In genomic region chr2:46909153-46909552, GRCh38 we compare ENCODE assay signal across 19 cellular contexts. TPM values are rescaled to one million over a fixed set of nuclear protein-coding genes. Genes with fewer than 3 reads are reported as not detected.
A peak's percentile ranks its signal among the peaks of the same experiment; 100 is the strongest.
DNase-seq lines count a peak whose midpoint lies in the region; ATAC-seq and TF ChIP-seq lines count a peak whose summit lies in the region.
"Had no signal": no experiment of that assay in that cellular context is flagged by ENCODE, and none has a peak within 500 bp of the region (broad histone marks: within the 10 kb centered on the region; RNA-seq: fewer than 3 reads in every experiment).

No MANE protein-coding gene starts in this region.

- H3K9me3 ChIP-seq in mammary epithelial cell (replicated peaks; ENCODE audit: insufficient read depth, low read length) (no peaks in the 10 kb centered on the region), neuronal stem cell (replicated peaks in 1 of 2; ENCODE audit: control insufficient read depth in 2 of 2, insufficient read depth in 1 of 2, low read depth in 1 of 2, low read length in 2 of 2) (no peaks in the 10 kb centered on the region), suprapubic skin (no peaks in the 10 kb centered on the region)
- H3K9me3 ChIP-seq: mucosa of descending colon, neutrophil had no signal

- H2AFZ ChIP-seq in mammary epithelial cell (ENCODE audit: low read depth, low read length) (no peak overlapping the region), neuronal stem cell (ENCODE audit: low read length) (no peak overlapping the region)

- peak overlapping the region; percentile 49 for H3K23ac ChIP-seq in neuronal stem cell (ENCODE audit: low read depth, low read length, poor library complexity)

- H3K4me1 ChIP-seq in mammary epithelial cell (ENCODE audit: insufficient read depth, low read length), result peaks cover 34% of the 10 kb centered on the region
- H3K4me1 ChIP-seq in neuronal stem cell (ENCODE audit: control insufficient read depth in 2 of 2, insufficient read depth in 1 of 2, low read depth in 1 of 2, low read length in 2 of 2), result peaks cover under 1 to 3% of the 10 kb centered on the region in 2 donors
- peaks cover 18% of the 10 kb centered on the region for H3K4me1 ChIP-seq in suprapubic skin

- no peak overlapping the region for H2BK120ac ChIP-seq in neuronal stem cell (ENCODE audit: low read depth, low read length)

- H4K8ac ChIP-seq in neuronal stem cell (ENCODE audit: low read depth, low read length), result no peak overlapping the region

- peaks cover 23 to 24% of the 10 kb centered on the region in 2 donors for H3K4me1 Mint-ChIP-seq in natural killer cell treated with Interleukin-12 subunit alpha and Interleukin-12 subunit beta and Interleukin-15 and Interleukin-18, amount 100 ng/mL, for 72 hours (ENCODE audit: low read depth in 2 of 2)
- H3K4me1 Mint-ChIP-seq in natural killer cell, result peaks cover 19 to 22% of the 10 kb centered on the region in 2 donors

- no peak overlapping the region for H2BK15ac ChIP-seq in neuronal stem cell (ENCODE audit: low read length)

- H3K4me2 ChIP-seq in mammary epithelial cell (ENCODE audit: insufficient read depth, low read depth, low read length) (no peak overlapping the region), neuronal stem cell (ENCODE audit: insufficient read depth, low read length, poor library complexity, severe bottlenecking) (no peak overlapping the region)

- no peak for TF ChIP-seq EP300 in suprapubic skin (IDR thresholded peaks at IDR 0.05)

- no TSS peak for BruUV-seq in mammary epithelial cell (replicated peaks; lab: Mats Ljungman, UMichigan)

- H2AK5ac ChIP-seq in neuronal stem cell (ENCODE audit: low read depth, low read length), result no peak overlapping the region

- no peaks in the 10 kb centered on the region for H3K27me3 Mint-ChIP-seq in natural killer cell treated with Interleukin-12 subunit alpha and Interleukin-12 subunit beta and Interleukin-15 and Interleukin-18, amount 100 ng/mL, for 72 hours
- H3K27me3 Mint-ChIP-seq in natural killer cell (ENCODE audit: low read depth in 2 of 2), result no peaks in the 10 kb centered on the region

- dilution Hi-C loops in mammary epithelial cell (cut with HindIII; ENCODE audit: low sequenced_read_pairs), result no loop called here

- H3K18ac ChIP-seq in neuronal stem cell (ENCODE audit: low read length), result no peak overlapping the region

- CTCF ChIA-PET in mammary epithelial cell (lab: Charles Lee; ENCODE audit: low non-redundant PET), result interaction anchor here (0.6 kb wide), 1 partner anchor 9 kb away, joined by 4 read pairs; no protein-coding TSS in a partner anchor

- peak overlapping the region; percentile 36 for H3K4me3 Mint-ChIP-seq in natural killer cell treated with Interleukin-12 subunit alpha and Interleukin-12 subunit beta and Interleukin-15 and Interleukin-18, amount 100 ng/mL, for 72 hours
- no peak overlapping the region for H3K4me3 Mint-ChIP-seq in natural killer cell

- H4K20me1 ChIP-seq in mammary epithelial cell (ENCODE audit: insufficient read depth, low read length), result no peaks in the 10 kb centered on the region

- TF ChIP-seq CTCF in natural killer cell (IDR thresholded peaks at IDR 0.05) (no peak), mammary epithelial cell (conservative IDR thresholded peaks at IDR 0.05 in 1 of 2, IDR thresholded peaks at IDR 0.05 in 1 of 2; ENCODE audit: extremely low read depth in 1 of 2, insufficient read depth in 1 of 2, low read depth in 1 of 2, low read length in 2 of 2) (no peak), suprapubic skin (IDR thresholded peaks at IDR 0.05) (no peak)

- intact Hi-C loops in natural killer cell (cut with micrococcal nuclease) (no loop called here), mammary epithelial cell (cut with micrococcal nuclease) (no loop called here)

- 70% methylated on average over 5 of the region's 5 CpGs for WGBS in mammary epithelial cell (ENCODE audit: low coverage, missing lambda C conversion rate)
- WGBS in neuronal stem cell (ENCODE audit: extremely low coverage in 2 of 2, insufficient read length in 2 of 2, insufficient replicate concordance in 1 of 2), 2 donors, result no CpG with 5 or more reads among the region's 5 CpGs
- whole genome bisulfite sequencing in suprapubic skin, result 75% methylated on average over 5 of the region's 5 CpGs

- no peak for TF ChIP-seq POLR2A in suprapubic skin (IDR thresholded peaks at IDR 0.05)

- H3K4me3 ChIP-seq in mammary epithelial cell (replicated peaks in 1 of 3; ENCODE audit: insufficient read depth in 1 of 3, low read depth in 2 of 3, low read length in 3 of 3), result no peak overlapping the region
- no peak overlapping the region for H3K4me3 ChIP-seq in neuronal stem cell (ENCODE audit: low read length in 2 of 2)
- H3K4me3 ChIP-seq in suprapubic skin, result no peak overlapping the region
- H3K4me3 ChIP-seq: mucosa of descending colon had no signal

- H4K91ac ChIP-seq in neuronal stem cell (ENCODE audit: low read depth, low read length, poor library complexity), result no peak overlapping the region

- no peak overlapping the region for H3K9ac ChIP-seq in mammary epithelial cell (ENCODE audit: insufficient read depth, low read length)
- no peak overlapping the region for H3K9ac ChIP-seq in neuronal stem cell (ENCODE audit: low read depth, low read length, poor library complexity)

- peaks cover 4% of the 10 kb centered on the region for H3K79me1 ChIP-seq in neuronal stem cell (ENCODE audit: low read depth, low read length)

- H3K36me3 ChIP-seq in mammary epithelial cell (ENCODE audit: insufficient read depth, low read length), result peaks cover 23% of the 10 kb centered on the region
- peaks cover 30 to 81% of the 10 kb centered on the region in 2 donors for H3K36me3 ChIP-seq in neuronal stem cell (replicated peaks in 1 of 2; ENCODE audit: control insufficient read depth in 2 of 2, insufficient read depth in 2 of 2, low read length in 2 of 2)
- H3K36me3 ChIP-seq in suprapubic skin, result peaks cover 66% of the 10 kb centered on the region

- H2BK12ac ChIP-seq in neuronal stem cell (ENCODE audit: low read length), result no peak overlapping the region

- DNase-seq in natural killer cell treated with Interleukin-12 subunit alpha and Interleukin-12 subunit beta and Interleukin-15 and Interleukin-18, amount 100 ng/mL, for 72 hours (ENCODE audit: low spot score), result no peak
- DNase-seq in natural killer cell (no peak), mammary epithelial cell (no peak), neuronal stem cell (ENCODE audit: low spot score) (no peak), iPS-NIHi7 (ENCODE audit: extremely low spot score) (no peak), suprapubic skin (ENCODE audit: low spot score in 2 of 2) (no peak)
- DNase-seq: activated gamma-delta T cell; activated T-cell treated with anti-CD3 and anti-CD28 coated beads for 4 hours; effector memory CD4-positive, alpha-beta T cell; GF-D8; glutamatergic neuron; NCI-H1092 treated with DMSO at 0.1 percent for 48 hours; NCI-H2029; WERI-Rb-1 had no signal

- peaks cover 30% of the 10 kb centered on the region for H3K36me3 Mint-ChIP-seq in natural killer cell treated with Interleukin-12 subunit alpha and Interleukin-12 subunit beta and Interleukin-15 and Interleukin-18, amount 100 ng/mL, for 72 hours
- peaks cover 7% of the 10 kb centered on the region for H3K36me3 Mint-ChIP-seq in natural killer cell

- in situ Hi-C loops in mammary epithelial cell (cut with MboI; ENCODE audit: low sequenced_read_pairs in 2 of 2), result no loop called here

- peaks cover 70% of the 10 kb centered on the region for H3K79me2 ChIP-seq in mammary epithelial cell (ENCODE audit: insufficient read depth, low read length)

- H3K14ac ChIP-seq in neuronal stem cell (ENCODE audit: low read length), result no peak overlapping the region

- H3K27me3 ChIP-seq in mammary epithelial cell (ENCODE audit: insufficient read depth, low read length) (no peaks in the 10 kb centered on the region), neuronal stem cell (ENCODE audit: control insufficient read depth in 3 of 3, insufficient read depth in 3 of 3, low read depth in 1 of 3, low read length in 3 of 3) (no peaks in the 10 kb centered on the region), suprapubic skin (no peaks in the 10 kb centered on the region)
- H3K27me3 ChIP-seq: neutrophil had no signal

- ATAC-seq in natural killer cell treated with Interleukin-12 subunit alpha and Interleukin-12 subunit beta and Interleukin-15 and Interleukin-18, amount 100 ng/mL, for 72 hours, result no peak
- ATAC-seq in natural killer cell (no peak), GM21367 (IDR thresholded peaks at IDR 0.05; ENCODE audit: unreplicated experiment) (no peak), GM21825 (IDR thresholded peaks at IDR 0.05; ENCODE audit: unreplicated experiment) (no peak)

- H3K9me3 Mint-ChIP-seq in natural killer cell treated with Interleukin-12 subunit alpha and Interleukin-12 subunit beta and Interleukin-15 and Interleukin-18, amount 100 ng/mL, for 72 hours, result no peaks in the 10 kb centered on the region
- no peaks in the 10 kb centered on the region for H3K9me3 Mint-ChIP-seq in natural killer cell
- H3K9me3 Mint-ChIP-seq: T-helper 2 cell treated with Interferon-gamma antibody and Interleukin-4, amounts not matched to agents 5 μg/mL and 100 μg/mL, for 36 hours had no signal

- H3K27ac Mint-ChIP-seq in natural killer cell treated with Interleukin-12 subunit alpha and Interleukin-12 subunit beta and Interleukin-15 and Interleukin-18, amount 100 ng/mL, for 72 hours, result peak overlapping the region in 1 of 2 donors; percentile 68
- H3K27ac Mint-ChIP-seq in natural killer cell, result peak overlapping the region in 1 of 2 donors; percentile 20

- no peak overlapping the region for H2BK5ac ChIP-seq in neuronal stem cell (ENCODE audit: low read length)

- H3K27ac ChIP-seq in mammary epithelial cell (ENCODE audit: insufficient read depth, low read depth, low read length) (peak overlapping the region; percentile 65), neuronal stem cell (replicated peaks; ENCODE audit: low read length) (no peak overlapping the region), suprapubic skin (no peak overlapping the region)
- H3K27ac ChIP-seq: neutrophil, WERI-Rb-1 had no signal

- no peak overlapping the region for H3K4ac ChIP-seq in neuronal stem cell (ENCODE audit: low read length)

RNA-seq across cellular contexts. Expression of gene MCFD2, which starts 6.5 kb away (rescaled TPM):
- total RNA-seq in natural killer cell treated with Interleukin-12 subunit alpha and Interleukin-12 subunit beta and Interleukin-15 and Interleukin-18, amount 100 ng/mL, for 72 hours, result 10 to 100 TPM; 38.4 to 45.1 TPM
- 10 to 100 TPM; 24.5 to 38.4 (median 34.8) TPM for total RNA-seq in natural killer cell
- 10 to 100 TPM; 77.7 to 89.2 TPM for total RNA-seq in mammary epithelial cell
- 66.6 TPM for polyA plus RNA-seq in mammary epithelial cell
- 48.8 TPM for polyA minus RNA-seq in mammary epithelial cell
- 56.7 TPM for polyA plus RNA-seq in neuronal stem cell (2013, experiment 1 of 2)
- 57.6 TPM for polyA plus RNA-seq in neuronal stem cell (2013, experiment 2 of 2)
- 10 to 100 TPM; 40.5 to 42.4 (median 41.6) TPM for total RNA-seq in suprapubic skin

RNA-seq across cellular contexts. Expression of gene TTC7A, which starts 31.9 kb away (rescaled TPM):
- total RNA-seq in natural killer cell treated with Interleukin-12 subunit alpha and Interleukin-12 subunit beta and Interleukin-15 and Interleukin-18, amount 100 ng/mL, for 72 hours, result 10 to 100 TPM; 52.5 to 68.6 TPM
- total RNA-seq in natural killer cell (10 to 100 TPM; 27.2 to 41.4 (median 35.6) TPM), mammary epithelial cell (10 to 100 TPM; 26.3 to 32.5 TPM), suprapubic skin (10 to 100 TPM; 44.1 to 65.1 (median 48.3) TPM)
- 22.8 TPM for polyA plus RNA-seq in mammary epithelial cell
- polyA minus RNA-seq in mammary epithelial cell, result 72.9 TPM
- polyA plus RNA-seq in neuronal stem cell (2013, experiment 1 of 2), result 12.6 TPM
- polyA plus RNA-seq in neuronal stem cell (2013, experiment 2 of 2), result 12.6 TPM
